19 cellular contexts compared by ENCODE assay signal in the genomic region with DNA sequence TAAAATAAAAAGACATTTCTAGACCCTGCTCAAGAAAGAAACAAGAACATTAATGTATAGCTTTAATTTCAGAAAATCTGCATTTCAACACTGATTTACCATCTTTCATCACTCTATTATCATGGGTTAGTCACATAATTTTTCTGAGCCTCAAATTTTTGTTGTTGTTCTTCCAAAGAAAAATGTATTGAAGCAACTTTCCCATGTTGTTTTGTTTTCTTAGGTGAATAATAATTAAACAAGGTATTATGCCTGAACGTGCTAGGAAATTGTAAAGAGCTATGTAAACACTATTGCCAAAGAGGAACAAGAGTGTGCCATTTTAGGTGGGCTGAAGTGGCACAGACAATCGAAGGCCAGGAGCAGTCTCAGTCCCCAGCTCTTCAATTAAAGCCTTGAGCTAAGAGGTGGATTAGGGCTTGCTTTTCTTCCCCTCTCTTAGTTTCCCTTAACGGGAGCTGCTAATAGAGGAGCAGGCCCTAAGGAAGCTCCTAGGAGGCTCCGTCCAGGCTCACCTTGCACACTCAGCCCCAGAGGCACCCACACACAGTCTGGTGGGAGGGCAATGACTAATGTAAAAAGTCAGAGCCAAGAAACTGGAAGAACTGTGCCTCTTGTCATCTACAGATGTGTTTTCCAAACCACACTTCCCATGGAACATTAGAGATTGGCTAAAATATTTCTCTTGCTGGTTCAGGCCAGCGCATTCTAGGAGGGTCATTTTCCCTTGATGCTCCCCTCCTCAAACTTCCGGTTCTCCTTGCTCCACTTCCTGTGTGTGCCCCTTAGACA. TPM values are rescaled to one million over a fixed set of nuclear protein-coding genes. Genes with fewer than 3 reads are reported as not detected.
DNase-seq lines count a peak whose midpoint lies in the region; ATAC-seq, FAIRE-seq and TF ChIP-seq lines count a peak whose summit lies in the region.
"Had no signal": no experiment of that assay in that cellular context is flagged by ENCODE, and none has a peak within 500 bp of the region (broad histone marks: within the 10 kb centered on the region; RNA-seq: fewer than 3 reads in every experiment).

No MANE protein-coding gene starts in this region.

- peak overlapping the region; percentile 69 for H3K4me2 ChIP-seq in BLaER1

- peak overlapping the region in 1 of 8 donors; percentile 22 for H3K27ac Mint-ChIP-seq in CD8-positive, alpha-beta memory T cell
- H3K27ac Mint-ChIP-seq: activated CD8-positive, alpha-beta memory T cell treated with anti-CD3 and anti-CD28 coated beads, Interleukin-2, amount 10 ng/mL, durations not matched to agents 7 days and 5 days; activated naive CD8-positive, alpha-beta T cell; B cell had no signal

- no peak for ATAC-seq in GM18868 (IDR thresholded peaks at IDR 0.05; ENCODE audit: unreplicated experiment)
- ATAC-seq: activated CD8-positive, alpha-beta memory T cell treated with anti-CD3 and anti-CD28 coated beads, Interleukin-2, amount 10 ng/mL, durations not matched to agents 7 days and 5 days had no signal

- no peak overlapping the region for H3K4me3 Mint-ChIP-seq in CD8-positive, alpha-beta memory T cell
- H3K4me3 Mint-ChIP-seq: activated CD8-positive, alpha-beta memory T cell treated with anti-CD3 and anti-CD28 coated beads, Interleukin-2, amount 10 ng/mL, durations not matched to agents 7 days and 5 days; activated naive CD8-positive, alpha-beta T cell; B cell had no signal

- no peaks in the 10 kb centered on the region for H3K9me3 Mint-ChIP-seq in CD8-positive, alpha-beta memory T cell

- TF ChIP-seq CTCF in astrocyte of the spinal cord (IDR thresholded peaks at IDR 0.05; ENCODE audit: low read depth, low read length) = no peak

- DNase-seq in HTR-8/SVneo (ENCODE audit: insufficient read length, low spot score) (no peak), astrocyte of the spinal cord (ENCODE audit: low read depth, low spot score) (peak; percentile 75), kidney glomerular epithelial cell (lab: John Stamatoyannopoulos, UW) (peak; percentile 21), substantia nigra (lab: John Stamatoyannopoulos, UW) (no peak), small intestine (no peak)
- no peak for DNase-seq in CD8-positive, alpha-beta memory T cell
- DNase-seq: activated CD8-positive, alpha-beta memory T cell treated with anti-CD3 and anti-CD28 coated beads, Interleukin-2, amount 10 ng/mL, durations not matched to agents 7 days and 5 days; GF-D8; glutamatergic neuron; NCI-H1417; SJCRH30; stimulated activated CD4-positive, alpha-beta T cell treated with anti-CD3 and anti-CD28 coated beads, Interleukin-15, amount 100 ng/mL, for 24 hours had no signal

- WGBS in small intestine, 3 donors = 69 to 80% (median 75%) methylated on average over 6 of the region's 6 CpGs

- POLR2A ChIA-PET in CD8-positive, alpha-beta memory T cell (lab: Charles Lee) = no interaction called here

- no peaks in the 10 kb centered on the region for H3K27me3 ChIP-seq in BLaER1
- no peaks in the 10 kb centered on the region for H3K27me3 ChIP-seq in CD8-positive, alpha-beta memory T cell (ENCODE audit: insufficient read depth, low read length, poor library complexity, severe bottlenecking)
- H3K27me3 ChIP-seq in small intestine (ENCODE audit: control insufficient read depth in 2 of 2, insufficient read depth in 2 of 2, low read length in 2 of 2) = no peaks in the 10 kb centered on the region
- H3K27me3 ChIP-seq: SJCRH30, vagina had no signal

- H3K27me3 Mint-ChIP-seq in CD8-positive, alpha-beta memory T cell = peaks cover 0 to 2% of the 10 kb centered on the region in 2 donors
- H3K27me3 Mint-ChIP-seq: activated naive CD8-positive, alpha-beta T cell had no signal

- H3K4me3 ChIP-seq in BLaER1 = no peak overlapping the region
- H3K4me3 ChIP-seq in astrocyte of the spinal cord (ENCODE audit: low read depth, low read length) = no peak overlapping the region
- no peak overlapping the region for H3K4me3 ChIP-seq in CD8-positive, alpha-beta memory T cell (ENCODE audit: low read length)
- no peak overlapping the region for H3K4me3 ChIP-seq in small intestine (ENCODE audit: low read depth in 1 of 2, low read length in 2 of 2)
- H3K4me3 ChIP-seq: lung, SJCRH30, vagina had no signal

- in situ Hi-C loops in astrocyte of the spinal cord (cut with HindIII; ENCODE audit: low sequenced_read_pairs) = no loop called here

- H3K9me3 ChIP-seq in BLaER1 (no peaks in the 10 kb centered on the region), small intestine (ENCODE audit: control insufficient read depth, low read depth) (no peaks in the 10 kb centered on the region)
- H3K9me3 ChIP-seq in CD8-positive, alpha-beta memory T cell (ENCODE audit: low read length) = no peaks in the 10 kb centered on the region
- H3K9me3 ChIP-seq: SJCRH30, vagina had no signal

- H3K36me3 Mint-ChIP-seq in CD8-positive, alpha-beta memory T cell = peaks cover 0 to 2% (median 0%) of the 10 kb centered on the region in 3 donors
- H3K36me3 Mint-ChIP-seq: activated CD8-positive, alpha-beta memory T cell treated with anti-CD3 and anti-CD28 coated beads, Interleukin-2, amount 10 ng/mL, durations not matched to agents 7 days and 5 days; activated naive CD8-positive, alpha-beta T cell had no signal

- 0 out of 2 replicates have a peak overlapping the region, but pooled peaks have one; percentile 21 for H3K27ac ChIP-seq in BLaER1
- no peak overlapping the region for H3K27ac ChIP-seq in CD8-positive, alpha-beta memory T cell (ENCODE audit: low read depth, low read length)
- no peak overlapping the region for H3K27ac ChIP-seq in substantia nigra (ENCODE audit: low read depth, low read length, poor library complexity, severe bottlenecking)
- no peak overlapping the region for H3K27ac ChIP-seq in small intestine (ENCODE audit: low read depth in 1 of 2, low read length in 1 of 2)
- H3K27ac ChIP-seq: SJCRH30, vagina, VCaP had no signal

- peaks cover 24% of the 10 kb centered on the region for H3K4me1 ChIP-seq in BLaER1
- no peaks in the 10 kb centered on the region for H3K4me1 ChIP-seq in CD8-positive, alpha-beta memory T cell (ENCODE audit: insufficient read depth, low read length)
- H3K4me1 ChIP-seq in small intestine (ENCODE audit: control insufficient read depth in 2 of 2, insufficient read depth in 1 of 2, low read depth in 1 of 2, low read length in 1 of 2) = no peaks in the 10 kb centered on the region
- H3K4me1 ChIP-seq: SJCRH30, vagina had no signal

- no peaks in the 10 kb centered on the region for H3K4me1 Mint-ChIP-seq in CD8-positive, alpha-beta memory T cell
- H3K4me1 Mint-ChIP-seq: B cell had no signal

- FAIRE-seq in HTR-8/SVneo (lab: Jason Lieb, UNC) (peak; percentile 9), small intestine (lab: Jason Lieb, UNC) (no peak)

- H4K20me1 ChIP-seq in BLaER1 = no peaks in the 10 kb centered on the region

- no peak overlapping the region for H3K9ac ChIP-seq in BLaER1

- CTCF ChIA-PET in CD8-positive, alpha-beta memory T cell (lab: Charles Lee) = interaction anchor here (1.0 to 1.5 kb wide), 3 partner anchors 14 to 134 kb away, joined by 3 read pairs; no protein-coding TSS in a partner anchor

- H3K36me3 ChIP-seq in BLaER1 = no peaks in the 10 kb centered on the region
- no peaks in the 10 kb centered on the region for H3K36me3 ChIP-seq in CD8-positive, alpha-beta memory T cell (ENCODE audit: insufficient read depth, low read length)
- no peaks in the 10 kb centered on the region for H3K36me3 ChIP-seq in small intestine (ENCODE audit: control insufficient read depth in 2 of 2, insufficient read depth in 2 of 2, low read length in 2 of 2)
- H3K36me3 ChIP-seq: SJCRH30, vagina had no signal

RNA-seq across cellular contexts. Expression of gene UBASH3B, which starts 8.8 kb away (rescaled TPM):
- total RNA-seq in CD8-positive, alpha-beta memory T cell = 10 to 100 TPM; 34.6 to 36.4 TPM
- polyA plus RNA-seq in CD8-positive, alpha-beta memory T cell = 12.0 TPM
- 1 to 10 TPM in 1 of 3 donors, under 1 TPM in 2; 0.89 to 1.1 (median 0.95) TPM for polyA plus RNA-seq in small intestine

Comparison
In these comparisons a context has a peak if more than half of its experiments do, and no peak if none do; other contexts are left out.
1. DNase-seq: peak in astrocyte of the spinal cord (single experiment) and kidney glomerular epithelial cell (single experiment); none in HTR-8/SVneo (single experiment), CD8-positive, alpha-beta memory T cell (0 of 5), substantia nigra (0 of 49) and small intestine (single experiment).